In the genomic region with DNA sequence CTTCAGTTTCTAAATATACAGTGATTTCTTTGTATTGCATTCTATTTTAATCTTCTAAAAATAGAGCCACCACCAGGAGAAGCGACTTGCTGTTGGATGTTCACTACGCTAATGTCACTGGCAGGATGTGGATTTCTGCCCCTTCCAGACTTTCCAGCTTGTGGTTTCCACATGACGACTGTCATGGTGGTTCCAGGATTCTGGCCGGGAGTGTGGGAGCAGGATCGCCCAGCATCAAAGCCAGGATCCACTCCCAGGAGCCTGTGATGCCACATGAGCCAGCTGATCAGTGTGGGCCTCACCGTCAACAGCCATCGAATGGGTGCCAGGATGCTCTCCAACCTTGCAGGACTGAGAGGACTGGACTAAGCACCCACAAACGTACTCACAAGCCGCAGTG, we compare ENCODE assay signal across 18 cellular contexts.
DNase-seq lines count a peak whose midpoint lies in the region; ATAC-seq and TF ChIP-seq lines count a peak whose summit lies in the region.
"Had no signal": no experiment of that assay in that cellular context is flagged by ENCODE, and none has a peak within 500 bp of the region (broad histone marks: within the 10 kb centered on the region; RNA-seq: fewer than 3 reads in every experiment).

No MANE protein-coding gene starts in this region.

- ATAC-seq in left ventricle myocardium superior: peak; percentile 58
- ATAC-seq in HG03039 (IDR thresholded peaks at IDR 0.05; ENCODE audit: unreplicated experiment): no peak

- DNase-seq in left ventricle myocardium superior (no peak), NCI-H187 treated with DMSO at 0.1 percent for 48 hours (lab: John Stamatoyannopoulos, UW) (no peak), OCI-M1 (lab: John Stamatoyannopoulos, UW) (no peak)
- no peak for DNase-seq in T-helper 2 cell treated with Interferon-gamma antibody and Interleukin-4, amounts not matched to agents 5 μg/mL and 100 μg/mL, for 36 hours (ENCODE audit: low spot score)
- DNase-seq: activated naive CD4-positive, alpha-beta T cell treated with anti-CD3 and anti-CD28 coated beads, Interleukin-2, amount 10 ng/mL, durations not matched to agents 7 days and 5 days; BE2C; DMS53; endodermal cell; immature natural killer cell; trophoblast cell had no signal

- H3K27me3 Mint-ChIP-seq in T-helper 2 cell treated with Interferon-gamma antibody and Interleukin-4, amounts not matched to agents 5 μg/mL and 100 μg/mL, for 36 hours (ENCODE audit: low read depth): no peaks in the 10 kb centered on the region
- H3K27me3 Mint-ChIP-seq: activated naive CD4-positive, alpha-beta T cell treated with anti-CD3 and anti-CD28 coated beads, Interleukin-2, amount 10 ng/mL, durations not matched to agents 7 days and 5 days had no signal

- H3K27me3 ChIP-seq in BLaER1 treated with 17β-estradiol and CSF1 and Interleukin-3, amounts not matched to agents 10 nM and 100 nM: no peaks in the 10 kb centered on the region
- H3K27me3 ChIP-seq in skeletal muscle tissue (ENCODE audit: control insufficient read depth in 3 of 3, insufficient read depth in 3 of 3, low read length in 3 of 3): no peaks in the 10 kb centered on the region
- H3K27me3 ChIP-seq: BE2C, pancreas had no signal

- H3K36me3 ChIP-seq in BLaER1 treated with 17β-estradiol and CSF1 and Interleukin-3, amounts not matched to agents 10 nM and 100 nM: 0 out of 22 replicates have a peak, but pooled peaks cover 0 to 1% (median 0%) of the 10 kb centered on the region in 11 experiments
- H3K36me3 ChIP-seq in skeletal muscle tissue (ENCODE audit: control insufficient read depth in 3 of 3, insufficient read depth in 3 of 3, low read length in 3 of 3): no peaks in the 10 kb centered on the region
- H3K36me3 ChIP-seq: BE2C, pancreas had no signal

- H3K36me3 Mint-ChIP-seq in T-helper 2 cell treated with Interferon-gamma antibody and Interleukin-4, amounts not matched to agents 5 μg/mL and 100 μg/mL, for 36 hours (ENCODE audit: low read depth): peaks cover 52% of the 10 kb centered on the region
- H3K36me3 Mint-ChIP-seq: mesothelial cell of epicardium had no signal

- intact Hi-C loops in left ventricle myocardium superior (cut with micrococcal nuclease): no loop called here

- peaks cover 84 to 100% (median 96%) of the 10 kb centered on the region in 10 experiments for H3K4me1 ChIP-seq in BLaER1 treated with 17β-estradiol and CSF1 and Interleukin-3, amounts not matched to agents 10 nM and 100 nM
- peaks cover 68 to 90% (median 89%) of the 10 kb centered on the region in 3 donors for H3K4me1 ChIP-seq in skeletal muscle tissue (ENCODE audit: control insufficient read depth in 3 of 3, insufficient read depth in 3 of 3, low read length in 3 of 3)

- no peak overlapping the region for H3K4me3 Mint-ChIP-seq in T-helper 2 cell treated with Interferon-gamma antibody and Interleukin-4, amounts not matched to agents 5 μg/mL and 100 μg/mL, for 36 hours
- H3K4me3 Mint-ChIP-seq: endodermal cell; mesothelial cell of epicardium; T-helper 1 cell treated with Interleukin-12 subunit alpha and Interleukin-12 subunit beta and Interleukin-4 antibody, amounts not matched to agents 30 μg/mL and 1 μg/mL, for 36 hours had no signal

- peak overlapping the region; percentile 79 to 95 (median 91) for H3K4me2 ChIP-seq in BLaER1 treated with 17β-estradiol and CSF1 and Interleukin-3, amounts not matched to agents 10 nM and 100 nM

- peak overlapping the region in 2 of 10 experiments; percentile 44; a peak in 2 of 20 replicates for H3K4me3 ChIP-seq in BLaER1 treated with 17β-estradiol and CSF1 and Interleukin-3, amounts not matched to agents 10 nM and 100 nM
- peak overlapping the region in 2 of 3 donors; percentile 30 to 57 for H3K4me3 ChIP-seq in skeletal muscle tissue (ENCODE audit: low read length in 3 of 3)
- H3K4me3 ChIP-seq: pancreas had no signal

- no peak for TF ChIP-seq CTCF in VCaP (conservative IDR thresholded peaks at IDR 0.05)

- H4K20me1 ChIP-seq in BLaER1 treated with 17β-estradiol and CSF1 and Interleukin-3, amounts not matched to agents 10 nM and 100 nM: peaks cover 54 to 100% (median 75%) of the 10 kb centered on the region in 11 experiments; a peak in 21 of 22 replicates

- no peak overlapping the region for H3K27ac Mint-ChIP-seq in T-helper 2 cell treated with Interferon-gamma antibody and Interleukin-4, amounts not matched to agents 5 μg/mL and 100 μg/mL, for 36 hours
- H3K27ac Mint-ChIP-seq: activated naive CD4-positive, alpha-beta T cell treated with anti-CD3 and anti-CD28 coated beads, Interleukin-2, amount 10 ng/mL, durations not matched to agents 7 days and 5 days; endodermal cell; mesothelial cell of epicardium; T-helper 1 cell treated with Interleukin-12 subunit alpha and Interleukin-12 subunit beta and Interleukin-4 antibody, amounts not matched to agents 30 μg/mL and 1 μg/mL, for 36 hours had no signal

- H3K9me3 ChIP-seq in BLaER1 treated with 17β-estradiol and CSF1 and Interleukin-3, amounts not matched to agents 10 nM and 100 nM (replicated peaks in 1 of 11): no peaks in the 10 kb centered on the region; a peak in 1 of 22 replicates
- no peaks in the 10 kb centered on the region for H3K9me3 ChIP-seq in skeletal muscle tissue (ENCODE audit: control insufficient read depth in 3 of 3, low read length in 3 of 3)
- H3K9me3 ChIP-seq: pancreas had no signal

- peak overlapping the region in 8 of 11 experiments; percentile 52 to 71 (median 66); a peak in 16 of 22 replicates for H3K27ac ChIP-seq in BLaER1 treated with 17β-estradiol and CSF1 and Interleukin-3, amounts not matched to agents 10 nM and 100 nM
- H3K27ac ChIP-seq in VCaP: peak overlapping the region; percentile 72
- H3K27ac ChIP-seq in skeletal muscle tissue (ENCODE audit: low read depth, low read length): peak overlapping the region; percentile 75
- H3K27ac ChIP-seq: pancreas, RWPE1 had no signal

- H3K4me1 Mint-ChIP-seq in T-helper 2 cell treated with Interferon-gamma antibody and Interleukin-4, amounts not matched to agents 5 μg/mL and 100 μg/mL, for 36 hours (ENCODE audit: low read depth): peaks cover 42% of the 10 kb centered on the region

- peak overlapping the region in 8 of 11 experiments; percentile 33 to 63 (median 55); a peak in 12 of 22 replicates for H3K9ac ChIP-seq in BLaER1 treated with 17β-estradiol and CSF1 and Interleukin-3, amounts not matched to agents 10 nM and 100 nM
- H3K9ac ChIP-seq in skeletal muscle tissue (ENCODE audit: low read depth in 1 of 3, low read length in 3 of 3): peak overlapping the region in 1 of 3 donors; percentile 63

- H3K9me3 Mint-ChIP-seq in T-helper 2 cell treated with Interferon-gamma antibody and Interleukin-4, amounts not matched to agents 5 μg/mL and 100 μg/mL, for 36 hours: no peaks in the 10 kb centered on the region
- H3K9me3 Mint-ChIP-seq: activated naive CD4-positive, alpha-beta T cell treated with anti-CD3 and anti-CD28 coated beads, Interleukin-2, amount 10 ng/mL, durations not matched to agents 7 days and 5 days; endodermal cell; T-helper 1 cell treated with Interleukin-12 subunit alpha and Interleukin-12 subunit beta and Interleukin-4 antibody, amounts not matched to agents 30 μg/mL and 1 μg/mL, for 36 hours had no signal
